8 cellular contexts compared by ENCODE assay signal in the genomic region with DNA sequence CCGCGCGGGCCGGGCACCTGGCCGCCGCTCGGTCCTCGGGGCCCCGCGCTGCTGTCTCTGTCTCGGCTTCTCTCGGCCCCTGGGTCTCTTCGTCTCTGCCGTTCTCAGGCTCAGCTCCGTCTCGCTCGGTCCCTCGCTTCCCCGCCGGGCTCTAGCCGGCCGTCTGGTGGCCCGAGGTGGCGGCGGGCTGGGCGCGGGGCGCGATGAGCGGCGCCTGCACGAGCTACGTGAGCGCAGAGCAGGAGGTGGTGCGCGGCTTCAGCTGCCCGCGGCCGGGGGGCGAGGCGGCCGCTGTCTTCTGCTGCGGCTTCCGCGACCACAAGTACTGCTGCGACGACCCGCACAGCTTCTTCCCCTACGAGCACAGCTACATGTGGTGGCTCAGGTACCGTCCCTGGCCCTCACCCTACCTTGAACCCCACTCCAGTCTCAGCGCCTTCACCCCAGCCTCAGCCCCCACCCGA.
DNase-seq lines count a peak whose midpoint lies in the region; ATAC-seq and TF ChIP-seq lines count a peak whose summit lies in the region.

No MANE protein-coding gene starts in this region.

- H3K27ac ChIP-seq in duodenal mucosa (ENCODE audit: low read depth, low read length) = no peak overlapping the region

- H3K27me3 Mint-ChIP-seq in nephron progenitor cell (ENCODE audit: low read depth, poor library complexity) = peaks cover 49% of the 10 kb centered on the region

- H3K9ac ChIP-seq in duodenal mucosa (ENCODE audit: low read depth in 1 of 2, low read length in 2 of 2) = peak overlapping the region in 1 of 2 donors; percentile 32

- DNase-seq in GM12865 (ENCODE audit: low read depth) (peak; percentile 37), nephron progenitor cell (peak; percentile 58), NCI-H2171 (lab: John Stamatoyannopoulos, UW) (no peak), HAP-1 (ENCODE audit: low spot score in 2 of 2) (no peak)

- peak overlapping the region; percentile 36 for H3K4me3 ChIP-seq in GM12865 (ENCODE audit: low read depth, low read length)
- 0 out of 2 replicates have a peak overlapping the region, but pooled peaks have one; percentile 21 for H3K4me3 ChIP-seq in WI38 (ENCODE audit: low read depth, low read length)
- H3K4me3 ChIP-seq in duodenal mucosa (ENCODE audit: low read depth in 1 of 2, low read length in 2 of 2) = peak overlapping the region; percentile 37 to 57
- H3K4me3 ChIP-seq in HAP-1 = no peak overlapping the region

- peaks cover 12% of the 10 kb centered on the region for H3K9me3 Mint-ChIP-seq in nephron progenitor cell

- TF ChIP-seq CTCF in GM12865 (IDR thresholded peaks at IDR 0.05; ENCODE audit: insufficient read depth, low read depth, low read length, missing control alignments) = no peak
- TF ChIP-seq CTCF in WI38 (IDR thresholded peaks at IDR 0.05; ENCODE audit: low read depth, low read length) = no peak
- TF ChIP-seq CTCF in nephron progenitor cell (IDR thresholded peaks at IDR 0.05) = no peak

- peaks cover 6% of the 10 kb centered on the region for H3K36me3 Mint-ChIP-seq in nephron progenitor cell (ENCODE audit: low read depth)

- peaks cover 25 to 40% of the 10 kb centered on the region in 2 donors for H3K27me3 ChIP-seq in duodenal mucosa (ENCODE audit: control insufficient read depth in 1 of 2, insufficient read depth in 2 of 2, low read length in 2 of 2)
- H3K27me3 ChIP-seq in HAP-1 (ENCODE audit: low read depth) = no peaks in the 10 kb centered on the region

- peaks cover 60% of the 10 kb centered on the region for H3K4me1 Mint-ChIP-seq in nephron progenitor cell

- H3K36me3 ChIP-seq in duodenal mucosa (ENCODE audit: control insufficient read depth in 1 of 2, insufficient read depth in 2 of 2, low read length in 2 of 2) (no peaks in the 10 kb centered on the region), HAP-1 (replicated peaks) (no peaks in the 10 kb centered on the region)

- H3K4me3 Mint-ChIP-seq in nephron progenitor cell = peak overlapping the region; percentile 81

- in situ Hi-C loops in HAP-1 (cut with MboI; ENCODE audit: low sequenced_read_pairs) = no loop called here

- H3K9me3 ChIP-seq in duodenal mucosa (ENCODE audit: control insufficient read depth in 1 of 2, low read length in 2 of 2) (peaks cover 0 to 3% of the 10 kb centered on the region in 2 donors), HAP-1 (no peaks in the 10 kb centered on the region)

- H3K27ac Mint-ChIP-seq in nephron progenitor cell = no peak overlapping the region

- ATAC-seq in HG02970 (IDR thresholded peaks at IDR 0.05; ENCODE audit: low FRiP score, unreplicated experiment) = no peak
- ATAC-seq in GM21576 (IDR thresholded peaks at IDR 0.05; ENCODE audit: unreplicated experiment) = no peak

- H3K4me1 ChIP-seq in duodenal mucosa (ENCODE audit: control insufficient read depth in 1 of 2, insufficient read depth in 2 of 2, low read length in 2 of 2) (peaks cover 12 to 19% of the 10 kb centered on the region in 2 donors), HAP-1 (no peaks in the 10 kb centered on the region)

Comparison
In these comparisons a context has a peak if more than half of its experiments do, and no peak if none do; other contexts are left out.
1. DNase-seq: peak in GM12865 (single experiment) and nephron progenitor cell (single experiment); none in NCI-H2171 (single experiment) and HAP-1 (0 of 2).